Comparison of ENCODE assay signal across 22 cellular contexts in genomic region chr16:56266981-56267607, GRCh38.
"Had no signal": no experiment of that assay in that cellular context is flagged by ENCODE, and none has a peak within 500 bp of the region (broad histone marks: within the 10 kb centered on the region; RNA-seq: fewer than 3 reads in every experiment).

No MANE protein-coding gene starts in this region.

- H3K4me1 ChIP-seq: foreskin keratinocyte, upper lobe of left lung had no signal

- H3K27ac Mint-ChIP-seq: activated CD8-positive, alpha-beta T cell treated with anti-CD3 and anti-CD28 coated beads for 36 hours; activated naive CD8-positive, alpha-beta T cell treated with anti-CD3 and anti-CD28 coated beads for 36 hours; activated T-cell treated with anti-CD3 and anti-CD28 coated beads, Interleukin-2, amount 50 U/mL, for 72 hours; dendritic cell treated with granulocyte-macrophage colony-stimulating factor and Interleukin-4, amounts not matched to agents 40 ng/mL and 50 ng/mL, for 4 days; naive thymus-derived CD4-positive, alpha-beta T cell; T-helper 1 cell treated with Interleukin-12 subunit alpha and Interleukin-12 subunit beta and Interleukin-4 antibody, amounts not matched to agents 30 μg/mL and 1 μg/mL, for 36 hours had no signal

- H3K9me3 Mint-ChIP-seq: activated CD8-positive, alpha-beta T cell treated with anti-CD3 and anti-CD28 coated beads for 36 hours; activated naive CD8-positive, alpha-beta T cell treated with anti-CD3 and anti-CD28 coated beads for 36 hours; activated T-cell treated with anti-CD3 and anti-CD28 coated beads, Interleukin-2, amount 50 U/mL, for 72 hours; dendritic cell treated with granulocyte-macrophage colony-stimulating factor and Interleukin-4, amounts not matched to agents 40 ng/mL and 50 ng/mL, for 4 days; effector memory CD8-positive, alpha-beta T cell; immature natural killer cell; naive thymus-derived CD4-positive, alpha-beta T cell; T-helper 1 cell treated with Interleukin-12 subunit alpha and Interleukin-12 subunit beta and Interleukin-4 antibody, amounts not matched to agents 30 μg/mL and 1 μg/mL, for 36 hours had no signal

- H3K27me3 ChIP-seq: suprapubic skin, upper lobe of left lung had no signal

- ATAC-seq: activated CD8-positive, alpha-beta T cell treated with anti-CD3 and anti-CD28 coated beads for 36 hours; activated T-cell treated with anti-CD3 and anti-CD28 coated beads, Interleukin-2, amount 50 U/mL, for 72 hours; effector memory CD8-positive, alpha-beta T cell; foreskin keratinocyte; left colon; naive thymus-derived CD4-positive, alpha-beta T cell had no signal

- H3K36me3 Mint-ChIP-seq: activated naive CD8-positive, alpha-beta T cell treated with anti-CD3 and anti-CD28 coated beads for 36 hours; immature natural killer cell; naive thymus-derived CD4-positive, alpha-beta T cell had no signal

- H3K27me3 Mint-ChIP-seq: activated CD8-positive, alpha-beta T cell treated with anti-CD3 and anti-CD28 coated beads for 36 hours; effector memory CD8-positive, alpha-beta T cell had no signal

- H3K27ac ChIP-seq: foreskin keratinocyte, neutrophil, skin epidermis, suprapubic skin, upper lobe of left lung had no signal

- H3K4me3 ChIP-seq: skin epidermis, suprapubic skin, upper lobe of left lung had no signal

- DNase-seq: activated CD4-positive, alpha-beta T cell treated with anti-CD3 and anti-CD28 coated beads for 48 hours; activated CD8-positive, alpha-beta memory T cell treated with anti-CD3 and anti-CD28 coated beads, Interleukin-2, amount 50 U/mL, for 4 hours; activated CD8-positive, alpha-beta T cell treated with anti-CD3 and anti-CD28 coated beads for 36 hours; activated naive CD8-positive, alpha-beta T cell treated with anti-CD3 and anti-CD28 coated beads for 36 hours; activated T-cell treated with anti-CD3 and anti-CD28 coated beads, Interleukin-2, amount 50 U/mL, for 72 hours; amygdala; effector memory CD8-positive, alpha-beta T cell; foreskin keratinocyte; immature natural killer cell; left colon; naive thymus-derived CD4-positive, alpha-beta T cell; retina; stimulated activated CD4-positive, alpha-beta T cell treated with anti-CD3 and anti-CD28 coated beads, Interleukin-15, amount 100 ng/mL, for 24 hours; stimulated activated CD4-positive, alpha-beta T cell treated with anti-CD3 and anti-CD28 coated beads, Interleukin-4, amount 100 ng/mL, for 1 hour; stimulated activated naive CD4-positive, alpha-beta T cell had no signal

- H3K4me3 Mint-ChIP-seq: activated CD8-positive, alpha-beta T cell treated with anti-CD3 and anti-CD28 coated beads for 36 hours; activated naive CD8-positive, alpha-beta T cell treated with anti-CD3 and anti-CD28 coated beads for 36 hours; activated T-cell treated with anti-CD3 and anti-CD28 coated beads, Interleukin-2, amount 50 U/mL, for 72 hours; brain; dendritic cell treated with granulocyte-macrophage colony-stimulating factor and Interleukin-4, amounts not matched to agents 40 ng/mL and 50 ng/mL, for 4 days; effector memory CD8-positive, alpha-beta T cell; immature natural killer cell; naive thymus-derived CD4-positive, alpha-beta T cell; T-helper 1 cell treated with Interleukin-12 subunit alpha and Interleukin-12 subunit beta and Interleukin-4 antibody, amounts not matched to agents 30 μg/mL and 1 μg/mL, for 36 hours had no signal

- H3K9me3 ChIP-seq: neutrophil, suprapubic skin, upper lobe of left lung had no signal

- H3K36me3 ChIP-seq: neutrophil, suprapubic skin, upper lobe of left lung had no signal
